17 cellular contexts compared by ENCODE assay signal in the genomic region with DNA sequence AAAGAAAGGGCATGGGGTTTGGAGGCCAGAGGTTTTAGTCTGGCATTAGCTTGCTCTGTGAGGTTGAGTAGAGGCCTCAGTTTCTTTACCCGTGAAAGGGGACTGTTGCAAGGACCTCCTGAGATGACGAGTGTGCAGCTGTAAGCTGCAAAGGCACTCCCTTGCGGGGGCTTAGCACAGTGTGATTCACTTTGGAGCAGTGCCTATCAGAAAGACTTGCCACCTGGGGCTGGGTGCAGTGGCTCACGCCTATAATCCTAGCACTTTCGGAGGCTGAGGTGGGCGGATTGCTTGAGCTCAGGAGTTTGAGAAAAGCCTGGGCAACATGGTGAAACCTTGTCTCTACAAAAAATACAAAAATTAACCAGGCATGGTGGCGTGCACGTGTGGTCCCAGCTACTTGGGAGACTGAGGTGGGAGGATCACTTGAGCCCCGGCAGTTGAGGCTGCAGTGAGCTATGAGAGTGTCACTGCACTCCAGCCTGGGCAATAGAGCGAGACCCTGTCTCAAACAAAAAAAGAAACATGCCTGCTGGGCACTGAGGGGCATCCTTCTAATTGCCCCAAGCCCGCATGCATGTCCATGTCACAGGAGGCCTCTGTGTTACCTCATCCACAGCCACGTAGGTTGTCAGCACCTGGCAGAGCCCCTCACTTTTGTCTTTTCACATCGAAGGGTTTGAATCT.
"Had no signal": no experiment of that assay in that cellular context is flagged by ENCODE, and none has a peak within 500 bp of the region (broad histone marks: within the 10 kb centered on the region; RNA-seq: fewer than 3 reads in every experiment).

No MANE protein-coding gene starts in this region.

- H3K27ac ChIP-seq: esophagus squamous epithelium, pancreas, thoracic aorta, WERI-Rb-1 had no signal

- H3K27me3 ChIP-seq: adrenal gland, pancreas had no signal

- H3K27ac Mint-ChIP-seq: activated CD4-positive, alpha-beta T cell treated with anti-CD3 and anti-CD28 coated beads for 36 hours; activated CD8-positive, alpha-beta memory T cell treated with anti-CD3 and anti-CD28 coated beads, Interleukin-2, amount 10 ng/mL, durations not matched to agents 7 days and 5 days; mesothelial cell of epicardium had no signal

- H3K9me3 ChIP-seq: adrenal gland, esophagus squamous epithelium, lower lobe of right lung, pancreas, thoracic aorta had no signal

- H3K9me3 Mint-ChIP-seq: activated CD4-positive, alpha-beta memory T cell treated with anti-CD3 and anti-CD28 coated beads for 36 hours; activated naive CD4-positive, alpha-beta T cell treated with anti-CD3 and anti-CD28 coated beads, Interleukin-2, amount 50 U/mL, for 24 hours; immature natural killer cell; mesothelial cell of epicardium; neural crest cell had no signal

- H3K4me3 Mint-ChIP-seq: activated CD4-positive, alpha-beta memory T cell treated with anti-CD3 and anti-CD28 coated beads for 36 hours; activated CD4-positive, alpha-beta T cell treated with anti-CD3 and anti-CD28 coated beads for 36 hours; activated CD8-positive, alpha-beta memory T cell treated with anti-CD3 and anti-CD28 coated beads, Interleukin-2, amount 10 ng/mL, durations not matched to agents 7 days and 5 days; activated naive CD4-positive, alpha-beta T cell treated with anti-CD3 and anti-CD28 coated beads, Interleukin-2, amount 50 U/mL, for 24 hours; immature natural killer cell; mesothelial cell of epicardium; neural crest cell had no signal

- H3K4me3 ChIP-seq: adrenal gland, esophagus squamous epithelium, lower lobe of right lung, pancreas, thoracic aorta had no signal

- H3K27me3 Mint-ChIP-seq: activated CD4-positive, alpha-beta memory T cell treated with anti-CD3 and anti-CD28 coated beads for 36 hours; activated CD4-positive, alpha-beta T cell treated with anti-CD3 and anti-CD28 coated beads for 36 hours; activated naive CD4-positive, alpha-beta T cell treated with anti-CD3 and anti-CD28 coated beads, Interleukin-2, amount 50 U/mL, for 24 hours had no signal

- H3K36me3 ChIP-seq: adrenal gland, esophagus squamous epithelium, lower lobe of right lung, pancreas, thoracic aorta, WERI-Rb-1 had no signal

- H3K36me3 Mint-ChIP-seq: activated CD4-positive, alpha-beta memory T cell treated with anti-CD3 and anti-CD28 coated beads for 36 hours; activated CD8-positive, alpha-beta memory T cell treated with anti-CD3 and anti-CD28 coated beads, Interleukin-2, amount 10 ng/mL, durations not matched to agents 7 days and 5 days; activated naive CD4-positive, alpha-beta T cell treated with anti-CD3 and anti-CD28 coated beads, Interleukin-2, amount 50 U/mL, for 24 hours; mesothelial cell of epicardium had no signal

- DNase-seq: activated CD4-positive, alpha-beta memory T cell treated with anti-CD3 and anti-CD28 coated beads for 36 hours; activated CD4-positive, alpha-beta T cell treated with anti-CD3 and anti-CD28 coated beads for 36 hours; activated CD8-positive, alpha-beta memory T cell treated with anti-CD3 and anti-CD28 coated beads, Interleukin-2, amount 10 ng/mL, durations not matched to agents 7 days and 5 days; activated T-cell treated with anti-CD3 and anti-CD28 coated beads, Interleukin-2, amount 50 U/mL, for 1 hour; adrenal gland; esophagus squamous epithelium; immature natural killer cell; lower lobe of right lung; pancreas; stimulated activated CD4-positive, alpha-beta T cell treated with anti-CD3 and anti-CD28 coated beads, Interleukin-12 subunit alpha, Interleukin-12 subunit beta, amount 100 ng/mL, for 4 hours; stimulated activated CD4-positive, alpha-beta T cell treated with anti-CD3 and anti-CD28 coated beads, Interleukin-2, amount 100 ng/mL, for 24 hours; T-helper 1 cell; WERI-Rb-1 had no signal
